Comparison of ENCODE assay signal across 10 cellular contexts in the genomic region with DNA sequence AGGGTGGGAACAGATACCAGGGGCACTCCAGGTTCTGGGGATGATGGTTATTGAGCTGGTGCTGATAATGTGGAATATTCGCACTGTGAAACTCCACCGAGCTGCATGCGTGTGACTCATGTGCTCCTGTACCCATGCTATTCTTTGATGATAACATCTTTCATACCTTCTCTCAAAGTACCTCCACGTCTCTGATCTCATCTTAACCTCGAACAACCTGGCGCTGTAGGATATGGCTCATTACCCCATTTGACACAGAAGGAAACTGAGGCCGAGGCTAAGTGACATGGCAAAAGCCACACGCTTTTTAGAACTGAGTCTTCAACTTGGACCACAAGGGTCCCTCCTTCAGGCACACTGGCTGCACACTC. TPM values are rescaled to one million over a fixed set of nuclear protein-coding genes. Genes with fewer than 3 reads are reported as not detected.
A peak's percentile ranks its signal among the peaks of the same experiment; 100 is the strongest.
DNase-seq lines count a peak whose midpoint lies in the region; ATAC-seq and TF ChIP-seq lines count a peak whose summit lies in the region.
"Had no signal": no experiment of that assay in that cellular context is flagged by ENCODE, and none has a peak within 500 bp of the region (broad histone marks: within the 10 kb centered on the region; RNA-seq: fewer than 3 reads in every experiment).

No MANE protein-coding gene starts in this region.

- H3K79me2 ChIP-seq in GM23338 (replicated peaks; ENCODE audit: insufficient read depth): no peaks in the 10 kb centered on the region
- H3K79me2 ChIP-seq in fibroblast of lung (ENCODE audit: control insufficient read depth, insufficient read depth, low read length): peaks cover 2% of the 10 kb centered on the region

- H3K9me3 ChIP-seq in fibroblast of lung (ENCODE audit: control insufficient read depth, insufficient read depth, low read depth, low read length): no peaks in the 10 kb centered on the region
- H3K9me3 ChIP-seq in lower lobe of right lung: no peaks in the 10 kb centered on the region
- H3K9me3 ChIP-seq: colonic mucosa had no signal

- peaks cover 31% of the 10 kb centered on the region for H3K27me3 Mint-ChIP-seq in GM23338 (ENCODE audit: insufficient read depth, low read depth, poor library complexity)
- H3K27me3 Mint-ChIP-seq in activated CD8-positive, alpha-beta T cell treated with anti-CD3 and anti-CD28 coated beads for 36 hours: peaks cover 5% of the 10 kb centered on the region

- DNase-seq in GM23338 (ENCODE audit: low spot score) (no peak), fibroblast of lung (ENCODE audit: low read depth in 2 of 2) (no peak), ureter (ENCODE audit: low spot score) (no peak), lower lobe of right lung (no peak)
- peak; percentile 48 for DNase-seq in activated CD8-positive, alpha-beta T cell treated with anti-CD3 and anti-CD28 coated beads for 36 hours
- DNase-seq in stimulated activated CD4-positive, alpha-beta T cell treated with anti-CD3 and anti-CD28 coated beads, Interleukin-1b, Interleukin-23, amount 100 ng/mL, for 48 hours: peak; percentile 54
- DNase-seq: colonic mucosa, NCI-H1092 treated with DMSO at 0.1 percent for 48 hours had no signal

- peak overlapping the region; percentile 25 for H3K4me2 ChIP-seq in GM23338
- H3K4me2 ChIP-seq in fibroblast of lung (ENCODE audit: extremely low read depth, insufficient read depth, low read length): no peak overlapping the region

- H3K4me3 Mint-ChIP-seq in GM23338: no peak overlapping the region
- no peak overlapping the region for H3K4me3 Mint-ChIP-seq in activated CD8-positive, alpha-beta T cell treated with anti-CD3 and anti-CD28 coated beads for 36 hours

- peaks cover 52% of the 10 kb centered on the region for H3K4me1 ChIP-seq in GM23338 (ENCODE audit: insufficient read depth)
- H3K4me1 ChIP-seq in fibroblast of lung (ENCODE audit: control insufficient read depth, extremely low read depth, insufficient read depth, low read length): peaks cover 46% of the 10 kb centered on the region
- peaks cover 39% of the 10 kb centered on the region for H3K4me1 ChIP-seq in lower lobe of right lung
- H3K4me1 ChIP-seq: colonic mucosa had no signal

- CTCF ChIA-PET in activated CD8-positive, alpha-beta T cell treated with anti-CD3 and anti-CD28 coated beads for 36 hours (lab: Charles Lee): interaction anchor here (1.0 to 3.1 kb wide), 3 partner anchors 13 to 120 kb away, joined by 3 to 10 read pairs (median 3); no protein-coding TSS in a partner anchor

- no peak overlapping the region for H2AFZ ChIP-seq in GM23338
- H2AFZ ChIP-seq in fibroblast of lung (ENCODE audit: low read length): no peak overlapping the region

- H3K9me3 Mint-ChIP-seq in GM23338: peaks cover 10% of the 10 kb centered on the region; the same call in 2 of the 3 replicates
- H3K9me3 Mint-ChIP-seq in activated CD8-positive, alpha-beta T cell treated with anti-CD3 and anti-CD28 coated beads for 36 hours: no peaks in the 10 kb centered on the region

- TF ChIP-seq CTCF in GM23338 (conservative IDR thresholded peaks at IDR 0.05; ENCODE audit: low read depth in 2 of 2): no peak
- no peak for TF ChIP-seq CTCF in activated CD8-positive, alpha-beta T cell treated with anti-CD3 and anti-CD28 coated beads for 36 hours (IDR thresholded peaks at IDR 0.05)
- TF ChIP-seq CTCF in fibroblast of lung (conservative IDR thresholded peaks at IDR 0.05 in 1 of 2, IDR thresholded peaks at IDR 0.05 in 1 of 2; ENCODE audit: low read depth in 1 of 2, low read length in 2 of 2): no peak
- no peak for TF ChIP-seq CTCF in lower lobe of right lung (IDR thresholded peaks at IDR 0.05)

- H4K20me1 ChIP-seq in GM23338 (replicated peaks; ENCODE audit: insufficient read depth): no peaks in the 10 kb centered on the region
- H4K20me1 ChIP-seq in fibroblast of lung (ENCODE audit: control insufficient read depth, extremely low read depth, insufficient read depth, low read length): no peaks in the 10 kb centered on the region

- ATAC-seq in GM23338 (no peak), HG03097 (IDR thresholded peaks at IDR 0.05; ENCODE audit: low FRiP score, unreplicated experiment) (no peak), lower lobe of right lung (no peak), HG02623 (IDR thresholded peaks at IDR 0.05; ENCODE audit: unreplicated experiment) (no peak)
- ATAC-seq in activated CD8-positive, alpha-beta T cell treated with anti-CD3 and anti-CD28 coated beads for 36 hours: peak; percentile 87

- POLR2A ChIA-PET in activated CD8-positive, alpha-beta T cell treated with anti-CD3 and anti-CD28 coated beads for 36 hours (lab: Charles Lee): interaction anchor here (1.7 kb wide), 1 partner anchor 116 kb away, joined by 4 read pairs; no protein-coding TSS in a partner anchor

- H3K9ac ChIP-seq in fibroblast of lung (ENCODE audit: insufficient read depth, low read length): no peak overlapping the region

- H3K27ac Mint-ChIP-seq in GM23338: no peak overlapping the region
- H3K27ac Mint-ChIP-seq in activated CD8-positive, alpha-beta T cell treated with anti-CD3 and anti-CD28 coated beads for 36 hours: no peak overlapping the region

- intact Hi-C loops in activated CD8-positive, alpha-beta T cell treated with anti-CD3 and anti-CD28 coated beads for 36 hours (cut with micrococcal nuclease): no loop called here
- intact Hi-C loops in lower lobe of right lung (cut with DNase I): no loop called here

- H3K36me3 ChIP-seq in GM23338 (ENCODE audit: insufficient read depth): no peaks in the 10 kb centered on the region; the same call in 1 of the 2 replicates
- H3K36me3 ChIP-seq in fibroblast of lung (ENCODE audit: control insufficient read depth, insufficient read depth, low read length): peaks cover 14% of the 10 kb centered on the region
- peaks cover 57% of the 10 kb centered on the region for H3K36me3 ChIP-seq in lower lobe of right lung
- H3K36me3 ChIP-seq: colonic mucosa had no signal

- H3K4me1 Mint-ChIP-seq in GM23338: peaks cover 64% of the 10 kb centered on the region
- peaks cover 22% of the 10 kb centered on the region for H3K4me1 Mint-ChIP-seq in activated CD8-positive, alpha-beta T cell treated with anti-CD3 and anti-CD28 coated beads for 36 hours (ENCODE audit: low read depth)

- H3K27me3 ChIP-seq in GM23338 (ENCODE audit: insufficient read depth) (peaks cover 14% of the 10 kb centered on the region; the same call in 1 of the 2 replicates), fibroblast of lung (ENCODE audit: control insufficient read depth, insufficient read depth, low read length) (no peaks in the 10 kb centered on the region), lower lobe of right lung (ENCODE audit: low read depth) (no peaks in the 10 kb centered on the region)
- H3K27me3 ChIP-seq: colonic mucosa had no signal

- H3K4me3 ChIP-seq in GM23338: no peak overlapping the region
- H3K4me3 ChIP-seq in fibroblast of lung (replicated peaks in 1 of 4; ENCODE audit: control extremely low read depth in 1 of 4, insufficient read depth in 1 of 4, low read depth in 3 of 4, low read length in 4 of 4): no peak overlapping the region
- H3K4me3 ChIP-seq in lower lobe of right lung: no peak overlapping the region
- H3K4me3 ChIP-seq: colonic mucosa had no signal

- H3F3A ChIP-seq in GM23338 (replicated peaks; ENCODE audit: low read depth): peaks cover 25% of the 10 kb centered on the region; the same call in 1 of the 2 replicates

- H3K27ac ChIP-seq in GM23338 (ENCODE audit: low read depth) (no peak overlapping the region), fibroblast of lung (ENCODE audit: insufficient read depth, low read length) (peak overlapping the region; percentile 78), lower lobe of right lung (no peak overlapping the region)
- H3K27ac ChIP-seq: colonic mucosa had no signal

- H3K9me2 ChIP-seq in GM23338 (ENCODE audit: insufficient read depth): no peaks in the 10 kb centered on the region

- peaks cover 13% of the 10 kb centered on the region for H3K36me3 Mint-ChIP-seq in GM23338 (ENCODE audit: low read depth)
- no peaks in the 10 kb centered on the region for H3K36me3 Mint-ChIP-seq in activated CD8-positive, alpha-beta T cell treated with anti-CD3 and anti-CD28 coated beads for 36 hours (ENCODE audit: low read depth)

TF ChIP-seq in GM23338, 12 proteins besides CTCF, POLR2A, EP300 and RAD21 (continues in another document):
- no peak for TF ChIP-seq ZNF331 (CRISPR knock-in tag; IDR thresholded peaks at IDR 0.05; ENCODE audit: low read depth)
- TF ChIP-seq, protein P1, sequence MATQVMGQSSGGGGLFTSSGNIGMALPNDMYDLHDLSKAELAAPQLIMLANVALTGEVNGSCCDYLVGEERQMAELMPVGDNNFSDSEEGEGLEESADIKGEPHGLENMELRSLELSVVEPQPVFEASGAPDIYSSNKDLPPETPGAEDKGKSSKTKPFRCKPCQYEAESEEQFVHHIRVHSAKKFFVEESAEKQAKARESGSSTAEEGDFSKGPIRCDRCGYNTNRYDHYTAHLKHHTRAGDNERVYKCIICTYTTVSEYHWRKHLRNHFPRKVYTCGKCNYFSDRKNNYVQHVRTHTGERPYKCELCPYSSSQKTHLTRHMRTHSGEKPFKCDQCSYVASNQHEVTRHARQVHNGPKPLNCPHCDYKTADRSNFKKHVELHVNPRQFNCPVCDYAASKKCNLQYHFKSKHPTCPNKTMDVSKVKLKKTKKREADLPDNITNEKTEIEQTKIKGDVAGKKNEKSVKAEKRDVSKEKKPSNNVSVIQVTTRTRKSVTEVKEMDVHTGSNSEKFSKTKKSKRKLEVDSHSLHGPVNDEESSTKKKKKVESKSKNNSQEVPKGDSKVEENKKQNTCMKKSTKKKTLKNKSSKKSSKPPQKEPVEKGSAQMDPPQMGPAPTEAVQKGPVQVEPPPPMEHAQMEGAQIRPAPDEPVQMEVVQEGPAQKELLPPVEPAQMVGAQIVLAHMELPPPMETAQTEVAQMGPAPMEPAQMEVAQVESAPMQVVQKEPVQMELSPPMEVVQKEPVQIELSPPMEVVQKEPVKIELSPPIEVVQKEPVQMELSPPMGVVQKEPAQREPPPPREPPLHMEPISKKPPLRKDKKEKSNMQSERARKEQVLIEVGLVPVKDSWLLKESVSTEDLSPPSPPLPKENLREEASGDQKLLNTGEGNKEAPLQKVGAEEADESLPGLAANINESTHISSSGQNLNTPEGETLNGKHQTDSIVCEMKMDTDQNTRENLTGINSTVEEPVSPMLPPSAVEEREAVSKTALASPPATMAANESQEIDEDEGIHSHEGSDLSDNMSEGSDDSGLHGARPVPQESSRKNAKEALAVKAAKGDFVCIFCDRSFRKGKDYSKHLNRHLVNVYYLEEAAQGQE (IDR thresholded peaks at IDR 0.05; ENCODE audit: unreplicated experiment): no peak

RNA-seq across cellular contexts. Expression of gene MRPS23, which starts 30.2 kb away (rescaled TPM):
- 38.0 and 53.2 TPM in 2 replicates for total RNA-seq in GM23338 (2014; rRNA removed; shearing (Covaris generic))
- polyA plus RNA-seq in GM23338 (2016; fragmentation: Nextera tagmentation; extraction: Ambion mirVana) (65.5 and 74.5 TPM in 2 replicates), fibroblast of lung (40.0 and 57.6 TPM in 2 replicates)
- total RNA-seq in activated CD8-positive, alpha-beta T cell treated with anti-CD3 and anti-CD28 coated beads for 36 hours: 10 to 100 TPM; 69.5 to 70.0 TPM
- total RNA-seq in fibroblast of lung (18.5 and 27.9 TPM in 2 replicates), ureter (37.5 TPM), lower lobe of right lung (35.4 TPM)
- polyA plus RNA-seq in fibroblast of lung (2012): 43.7 and 57.2 TPM in 2 replicates
- polyA minus RNA-seq in fibroblast of lung (ENCODE audit: low replicate concordance): 23.0 and 43.6 TPM in 2 replicates

Comparison
In these comparisons a context has a peak if more than half of its experiments do, and no peak if none do; other contexts are left out.
1. DNase-seq: peak in activated CD8-positive, alpha-beta T cell treated with anti-CD3 and anti-CD28 coated beads for 36 hours (single experiment) and stimulated activated CD4-positive, alpha-beta T cell treated with anti-CD3 and anti-CD28 coated beads, Interleukin-1b, Interleukin-23, amount 100 ng/mL, for 48 hours (single experiment); none in GM23338 (single experiment), fibroblast of lung (0 of 2), ureter (single experiment) and lower lobe of right lung (single experiment).